ENCODE assay signal across 7 cellular contexts in the genomic region with DNA sequence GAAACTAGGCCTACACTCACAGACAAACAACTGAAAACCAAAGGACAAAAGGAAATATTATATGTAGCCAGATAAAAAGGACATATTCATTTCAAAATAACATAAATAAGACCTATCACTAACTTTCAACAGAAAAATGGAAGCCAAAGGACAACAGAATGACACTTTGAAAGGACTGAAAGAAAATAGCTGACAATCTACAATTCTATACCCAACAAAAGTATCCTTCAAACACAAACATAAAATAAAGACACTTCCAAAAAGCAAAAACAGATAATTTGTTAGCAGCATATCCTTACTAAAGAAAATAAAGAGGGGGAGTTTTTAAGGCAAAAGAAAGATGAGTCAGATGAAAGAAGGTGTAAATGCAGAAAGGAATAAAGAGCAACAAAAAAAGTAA.
"Had no signal": no experiment of that assay in that cellular context is flagged by ENCODE, and none has a peak within 500 bp of the region (broad histone marks: within the 10 kb centered on the region; RNA-seq: fewer than 3 reads in every experiment).

No MANE protein-coding gene starts in this region.

- DNase-seq: GDM1, GF-D8 had no signal

- H3K4me3 ChIP-seq: GM12878 had no signal

- ATAC-seq: GM12878 had no signal

- FAIRE-seq: GM12878, GM12891, GM12892, GM18507, GM19239 had no signal
